19 cellular contexts compared by ENCODE assay signal in genomic region chr15:77499087-77499765, GRCh38.
DNase-seq lines count a peak whose midpoint lies in the region; ATAC-seq and TF ChIP-seq lines count a peak whose summit lies in the region.
"Had no signal": no experiment of that assay in that cellular context is flagged by ENCODE, and none has a peak within 500 bp of the region (broad histone marks: within the 10 kb centered on the region; RNA-seq: fewer than 3 reads in every experiment).

No MANE protein-coding gene starts in this region.

- no peaks in the 10 kb centered on the region for H3K36me3 ChIP-seq in hepatocyte (replicated peaks; ENCODE audit: insufficient read depth, low read depth)
- peaks cover 0 to 6% (median 0%) of the 10 kb centered on the region in 6 donors for H3K36me3 ChIP-seq in spleen

- H3K27ac ChIP-seq in hepatocyte (peak overlapping the region; percentile 87), spleen (peak overlapping the region in 6 of 8 donors; percentile 51 to 86 (median 74))

- TF ChIP-seq CTCF in hepatocyte (IDR thresholded peaks at IDR 0.05; ENCODE audit: poor library complexity) (no peak), spleen (IDR thresholded peaks at IDR 0.05 in 8 of 11, conservative IDR thresholded peaks at IDR 0.05 in 3 of 11) (no peak)

- H3K4me1 Mint-ChIP-seq in activated T-helper 17 cell treated with anti-CD3 and anti-CD28 coated beads, Interleukin-2, amount 50 U/mL, for 72 hours: no peaks in the 10 kb centered on the region
- H3K4me1 Mint-ChIP-seq: activated CD8-positive, alpha-beta memory T cell treated with anti-CD3 and anti-CD28 coated beads, Interleukin-2, amount 10 ng/mL, durations not matched to agents 7 days and 5 days had no signal

- intact Hi-C loops in spleen (cut with DNase I; ENCODE audit: low total_unique reads): loop anchor here (5.0 to 10.0 kb wide), 3 partner anchors 312 to 474 kb away; no protein-coding TSS in a partner anchor

- no peak overlapping the region for H3K4me2 ChIP-seq in hepatocyte

- no peaks in the 10 kb centered on the region for H4K20me1 ChIP-seq in hepatocyte (ENCODE audit: insufficient read depth, poor library complexity, severe bottlenecking)

- H3K36me3 Mint-ChIP-seq in activated T-helper 17 cell treated with anti-CD3 and anti-CD28 coated beads, Interleukin-2, amount 50 U/mL, for 72 hours (ENCODE audit: low read depth): no peaks in the 10 kb centered on the region
- H3K36me3 Mint-ChIP-seq: activated CD8-positive, alpha-beta memory T cell treated with anti-CD3 and anti-CD28 coated beads, Interleukin-2, amount 10 ng/mL, durations not matched to agents 7 days and 5 days had no signal

- 89% methylated on average over 5 of the region's 5 CpGs for WGBS in hepatocyte (ENCODE audit: low lambda C conversion rate, missing lambda C conversion rate)
- WGBS in spleen, 5 donors: 79 to 89% (median 84%) methylated on average over 5 of the region's 5 CpGs

- H3K9me3 ChIP-seq in hepatocyte (ENCODE audit: low read depth) (no peaks in the 10 kb centered on the region), spleen (no peaks in the 10 kb centered on the region)

- DNase-seq in NCI-H2171 treated with DMSO at 0.1 percent for 48 hours (lab: John Stamatoyannopoulos, UW): peak; percentile 36
- DNase-seq in NCI-H2171 (lab: John Stamatoyannopoulos, UW): no peak
- DNase-seq in hepatocyte (ENCODE audit: low spot score): no peak
- no peak for DNase-seq in spleen
- DNase-seq in DMS53 treated with DMSO at 0.1 percent for 48 hours (lab: John Stamatoyannopoulos, UW; ENCODE audit: unreplicated experiment): no peak
- DNase-seq in stimulated activated CD4-positive, alpha-beta T cell treated with anti-CD3 and anti-CD28 coated beads, Interleukin-2, amount 100 ng/mL, for 24 hours: no peak
- DNase-seq: 8988T; activated CD8-positive, alpha-beta memory T cell treated with anti-CD3 and anti-CD28 coated beads, Interleukin-2, amount 10 ng/mL, durations not matched to agents 7 days and 5 days; activated gamma-delta T cell treated with Interleukin-2 at 50 U/mL for 16 hours; DMS79 treated with DMSO at 0.1 percent for 48 hours; effector CD8-positive, alpha-beta T cell; KBM-7; NCI-H1417 treated with DMSO at 0.1 percent for 48 hours; occipital lobe; OCI-M1; stimulated activated naive CD8-positive, alpha-beta T cell treated with anti-CD3 and anti-CD28 coated beads, Interleukin-15, amount 100 ng/mL, for 72 hours had no signal

- H3K9me2 ChIP-seq in hepatocyte (replicated peaks; ENCODE audit: insufficient read depth): no peaks in the 10 kb centered on the region

- no peak for ATAC-seq in activated T-helper 17 cell treated with anti-CD3 and anti-CD28 coated beads, Interleukin-2, amount 50 U/mL, for 72 hours (replicated peaks)
- no peak for ATAC-seq in GM21737 (IDR thresholded peaks at IDR 0.05; ENCODE audit: unreplicated experiment)
- ATAC-seq: activated CD8-positive, alpha-beta memory T cell treated with anti-CD3 and anti-CD28 coated beads, Interleukin-2, amount 10 ng/mL, durations not matched to agents 7 days and 5 days; stimulated activated naive CD8-positive, alpha-beta T cell treated with anti-CD3 and anti-CD28 coated beads, Interleukin-15, amount 100 ng/mL, for 72 hours had no signal

- H3K4me3 ChIP-seq in hepatocyte (no peak overlapping the region), spleen (no peak overlapping the region)

- H3K27ac Mint-ChIP-seq in activated T-helper 17 cell treated with anti-CD3 and anti-CD28 coated beads, Interleukin-2, amount 50 U/mL, for 72 hours: peak overlapping the region; percentile 12
- H3K27ac Mint-ChIP-seq: activated CD8-positive, alpha-beta memory T cell treated with anti-CD3 and anti-CD28 coated beads, Interleukin-2, amount 10 ng/mL, durations not matched to agents 7 days and 5 days; memory B cell; stimulated activated naive CD8-positive, alpha-beta T cell treated with anti-CD3 and anti-CD28 coated beads, Interleukin-15, amount 100 ng/mL, for 72 hours had no signal

- H2AFZ ChIP-seq in hepatocyte: no peak overlapping the region

- H3K4me1 ChIP-seq in hepatocyte (ENCODE audit: insufficient read depth): peaks cover 40% of the 10 kb centered on the region
- peaks cover 14 to 55% (median 39%) of the 10 kb centered on the region in 6 donors for H3K4me1 ChIP-seq in spleen

- H3K4me3 Mint-ChIP-seq in activated T-helper 17 cell treated with anti-CD3 and anti-CD28 coated beads, Interleukin-2, amount 50 U/mL, for 72 hours: no peak overlapping the region
- H3K4me3 Mint-ChIP-seq: activated CD8-positive, alpha-beta memory T cell treated with anti-CD3 and anti-CD28 coated beads, Interleukin-2, amount 10 ng/mL, durations not matched to agents 7 days and 5 days; memory B cell; stimulated activated naive CD8-positive, alpha-beta T cell treated with anti-CD3 and anti-CD28 coated beads, Interleukin-15, amount 100 ng/mL, for 72 hours had no signal

- TF ChIP-seq POLR2A in spleen (IDR thresholded peaks at IDR 0.05): no peak

- H3K79me2 ChIP-seq in hepatocyte: no peaks in the 10 kb centered on the region

- no peaks in the 10 kb centered on the region for H3K9me3 Mint-ChIP-seq in activated T-helper 17 cell treated with anti-CD3 and anti-CD28 coated beads, Interleukin-2, amount 50 U/mL, for 72 hours
- H3K9me3 Mint-ChIP-seq: memory B cell; stimulated activated naive CD8-positive, alpha-beta T cell treated with anti-CD3 and anti-CD28 coated beads, Interleukin-15, amount 100 ng/mL, for 72 hours had no signal

- H3K27me3 ChIP-seq in hepatocyte: no peaks in the 10 kb centered on the region
- H3K27me3 ChIP-seq in spleen (replicated peaks in 1 of 7): no peaks in the 10 kb centered on the region

- no peaks in the 10 kb centered on the region for H3K27me3 Mint-ChIP-seq in activated T-helper 17 cell treated with anti-CD3 and anti-CD28 coated beads, Interleukin-2, amount 50 U/mL, for 72 hours
- H3K27me3 Mint-ChIP-seq: activated CD8-positive, alpha-beta memory T cell treated with anti-CD3 and anti-CD28 coated beads, Interleukin-2, amount 10 ng/mL, durations not matched to agents 7 days and 5 days; memory B cell; stimulated activated naive CD8-positive, alpha-beta T cell treated with anti-CD3 and anti-CD28 coated beads, Interleukin-15, amount 100 ng/mL, for 72 hours had no signal
